In genomic region chr4:2068198-2068470, GRCh38 we compare ENCODE assay signal across 19 cellular contexts. TPM values are rescaled to one million over a fixed set of nuclear protein-coding genes. Genes with fewer than 3 reads are reported as not detected.
DNase-seq lines count a peak whose midpoint lies in the region; TF ChIP-seq lines count a peak whose summit lies in the region.
"Had no signal": no experiment of that assay in that cellular context is flagged by ENCODE, and none has a peak within 500 bp of the region (broad histone marks: within the 10 kb centered on the region; RNA-seq: fewer than 3 reads in every experiment).

No MANE protein-coding gene starts in this region.

- H2BK15ac ChIP-seq in H9 (ENCODE audit: low read depth, low read length), result no peak overlapping the region

- H2AK5ac ChIP-seq in H9 (ENCODE audit: insufficient read length, low read length), result no peak overlapping the region

- peaks cover 2% of the 10 kb centered on the region for H4K20me1 ChIP-seq in H9 (ENCODE audit: control insufficient read depth, insufficient read depth, insufficient read length)
- H4K20me1 ChIP-seq in neural progenitor cell (ENCODE audit: low read depth), result peaks cover 4% of the 10 kb centered on the region

- no peak overlapping the region for H3K56ac ChIP-seq in H9 (ENCODE audit: insufficient read length, low read depth, low read length)

- peak overlapping the region; percentile 4 for H4K5ac ChIP-seq in H9 (ENCODE audit: insufficient read length, low read depth, low read length)

- no peak overlapping the region for H3K14ac ChIP-seq in H9 (ENCODE audit: insufficient read depth, low read length)

- no peaks in the 10 kb centered on the region for H3K23me2 ChIP-seq in H9 (ENCODE audit: insufficient read length, low read depth, low read length, poor library complexity, severe bottlenecking)

- H2AFZ ChIP-seq in H9 (ENCODE audit: low read length) (no peak overlapping the region), neural progenitor cell (replicated peaks) (no peak overlapping the region)

- peaks cover 0 to 4% (median 0%) of the 10 kb centered on the region in 3 experiments; a peak in 1 of 7 replicates for H3K36me3 Mint-ChIP-seq in H9 (ENCODE audit: insufficient read depth in 1 of 3, low read depth in 3 of 3)
- no peaks in the 10 kb centered on the region for H3K36me3 Mint-ChIP-seq in chondrocyte (ENCODE audit: low read depth)
- H3K36me3 Mint-ChIP-seq in neural progenitor cell, result peaks cover 7% of the 10 kb centered on the region
- H3K36me3 Mint-ChIP-seq: CD4-positive, CD25-positive, alpha-beta regulatory T cell had no signal

- no peak overlapping the region for H3K4me3 ChIP-seq in neural progenitor cell
- no peak overlapping the region for H3K4me3 ChIP-seq in ascending aorta
- H3K4me3 ChIP-seq: MG63, Peyer's patch had no signal

- no peaks in the 10 kb centered on the region for H3K9me3 ChIP-seq in H9 (ENCODE audit: control insufficient read depth, low read depth, low read length)
- no peaks in the 10 kb centered on the region for H3K9me3 ChIP-seq in neural progenitor cell (ENCODE audit: low read depth)
- no peaks in the 10 kb centered on the region for H3K9me3 ChIP-seq in ascending aorta
- H3K9me3 ChIP-seq: Caco-2, MG63, Peyer's patch had no signal

- no peak overlapping the region for H4K8ac ChIP-seq in H9 (replicated peaks; ENCODE audit: insufficient read length, low read depth, low read length)

- H2BK120ac ChIP-seq in H9 (ENCODE audit: low read depth, low read length, poor library complexity, severe bottlenecking), result no peak overlapping the region

- H3K4me1 Mint-ChIP-seq in H9, result peaks cover 12 to 30% of the 10 kb centered on the region in 2 experiments
- H3K4me1 Mint-ChIP-seq in chondrocyte (ENCODE audit: low read depth), result no peaks in the 10 kb centered on the region
- peaks cover 34% of the 10 kb centered on the region for H3K4me1 Mint-ChIP-seq in neural progenitor cell
- H3K4me1 Mint-ChIP-seq: CD4-positive, CD25-positive, alpha-beta regulatory T cell had no signal

- H3K18ac ChIP-seq in H9 (ENCODE audit: insufficient read length, low read depth, low read length), result no peak overlapping the region

- H3K27me3 Mint-ChIP-seq in H9 (ENCODE audit: low read depth) (no peaks in the 10 kb centered on the region; the same call in 1 of the 2 replicates), chondrocyte (ENCODE audit: low read depth) (no peaks in the 10 kb centered on the region), neural progenitor cell (ENCODE audit: insufficient read depth, low read depth) (peaks cover 7% of the 10 kb centered on the region)
- H3K27me3 Mint-ChIP-seq: CD4-positive, CD25-positive, alpha-beta regulatory T cell had no signal

- H3K4me2 ChIP-seq in H9 (ENCODE audit: insufficient read depth, insufficient read length, low read length) (no peak overlapping the region), neural progenitor cell (no peak overlapping the region)

- H3K27ac Mint-ChIP-seq in H9, result peak overlapping the region in 1 of 3 experiments; percentile 5; a peak in 2 of 7 replicates
- H3K27ac Mint-ChIP-seq in chondrocyte (ENCODE audit: unreplicated experiment), result no peak overlapping the region
- peak overlapping the region; percentile 3 for H3K27ac Mint-ChIP-seq in neural progenitor cell

- no peak overlapping the region for H3T11ph ChIP-seq in H9 (ENCODE audit: low read length)

- H3K9ac ChIP-seq in H9 (ENCODE audit: extremely low read depth, insufficient read length, low read length) (no peak overlapping the region), neural progenitor cell (no peak overlapping the region)

- no peak overlapping the region for H2BK5ac ChIP-seq in H9 (ENCODE audit: insufficient read length, low read length)

- no peaks in the 10 kb centered on the region for H3K79me2 ChIP-seq in H9 (ENCODE audit: insufficient read depth, low read length)
- H3K79me2 ChIP-seq in neural progenitor cell (ENCODE audit: low read depth), result no peaks in the 10 kb centered on the region

- no peaks in the 10 kb centered on the region for H3K27me3 ChIP-seq in H9 (ENCODE audit: insufficient read depth, low read length)
- H3K27me3 ChIP-seq in neural progenitor cell, result no peaks in the 10 kb centered on the region
- no peaks in the 10 kb centered on the region for H3K27me3 ChIP-seq in ascending aorta
- H3K27me3 ChIP-seq: MG63, Peyer's patch had no signal

- H3K4me1 ChIP-seq in H9 (ENCODE audit: insufficient read depth, low read length) (no peaks in the 10 kb centered on the region; the same call in 1 of the 2 replicates), neural progenitor cell (peaks cover 12% of the 10 kb centered on the region), ascending aorta (no peaks in the 10 kb centered on the region)
- H3K4me1 ChIP-seq: Peyer's patch had no signal

- H3K79me1 ChIP-seq in H9 (ENCODE audit: insufficient read depth, low read depth, low read length, poor library complexity, severe bottlenecking), result no peaks in the 10 kb centered on the region

- intact Hi-C loops in ascending aorta (cut with DNase I), result no loop called here

- H4K91ac ChIP-seq in H9 (ENCODE audit: insufficient read length, low read depth, low read length), result no peak overlapping the region

- H3K27ac ChIP-seq in H9 (ENCODE audit: insufficient read length, low read depth, low read length) (no peak overlapping the region), neural progenitor cell (no peak overlapping the region), ascending aorta (no peak overlapping the region)
- H3K27ac ChIP-seq: Peyer's patch had no signal

- H3K9me3 Mint-ChIP-seq in H9 (no peaks in the 10 kb centered on the region; a peak in 2 of 5 replicates), chondrocyte (ENCODE audit: low read depth) (no peaks in the 10 kb centered on the region), neural progenitor cell (no peaks in the 10 kb centered on the region)
- H3K9me3 Mint-ChIP-seq: CD4-positive, CD25-positive, alpha-beta regulatory T cell had no signal

- H3F3A ChIP-seq in neural progenitor cell (ENCODE audit: low read depth), result no peaks in the 10 kb centered on the region

- whole genome bisulfite sequencing in H9 (ENCODE audit: extremely low coverage, insufficient read length, low lambda C conversion rate), result no CpG with 5 or more reads among the region's 13 CpGs

- H2BK20ac ChIP-seq in H9 (ENCODE audit: low read depth, low read length, poor library complexity, severe bottlenecking), result no peak overlapping the region

- no peak overlapping the region for H3K23ac ChIP-seq in H9 (ENCODE audit: insufficient read length, low read depth, low read length)

- H3K36me3 ChIP-seq in neural progenitor cell (no peaks in the 10 kb centered on the region), ascending aorta (no peaks in the 10 kb centered on the region)
- H3K36me3 ChIP-seq: MG63, Peyer's patch had no signal

- no peak overlapping the region for H2BK12ac ChIP-seq in H9 (ENCODE audit: insufficient read length, low read depth, low read length)

- DNase-seq in D341Med (ENCODE audit: low spot score), result peak; percentile 9
- no peak for DNase-seq in H9
- peak; percentile 42 for DNase-seq in chondrocyte (ENCODE audit: low spot score)
- DNase-seq in neural progenitor cell (ENCODE audit: low spot score), result no peak
- DNase-seq in ascending aorta (ENCODE audit: low spot score in 2 of 2), result no peak
- DNase-seq in NOMO-1 treated with DMSO at 0.1 percent for 48 hours (lab: John Stamatoyannopoulos, UW; ENCODE audit: unreplicated experiment), result no peak
- DNase-seq in GM19238 (ENCODE audit: insufficient read length, low spot score), result no peak
- DNase-seq: ACHN; Caco-2; CD4-positive, CD25-positive, alpha-beta regulatory T cell; DMS53; HCEC 1CT; MG63; NCI-H1092 treated with DMSO at 0.1 percent for 48 hours; NCI-H2081 treated with DMSO at 0.1 percent for 48 hours; NCI-H510A treated with DMSO at 0.1 percent for 48 hours; NCI-H82; Peyer's patch; SHP77 had no signal

- TF ChIP-seq CTCF in H9 (conservative IDR thresholded peaks at IDR 0.05) (no peak), chondrocyte (IDR thresholded peaks at IDR 0.05) (no peak), neural progenitor cell (IDR thresholded peaks at IDR 0.05) (no peak), ascending aorta (IDR thresholded peaks at IDR 0.05) (no peak)

- no peak overlapping the region for H3K4ac ChIP-seq in H9 (ENCODE audit: low read depth, low read length)

- H3K4me3 Mint-ChIP-seq in H9 (no peak overlapping the region), chondrocyte (ENCODE audit: unreplicated experiment) (no peak overlapping the region), neural progenitor cell (no peak overlapping the region)
- H3K4me3 Mint-ChIP-seq: CD4-positive, CD25-positive, alpha-beta regulatory T cell had no signal

RNA-seq across cellular contexts. Expression of gene NAT8L, which starts 9.0 kb away (rescaled TPM):
- total RNA-seq in H9 (2021) (13.9 and 14.7 TPM in 2 replicates), chondrocyte (0.53 to 1.6 TPM (median 1.6 TPM) in 3 replicates), neural progenitor cell (ENCODE audit: low replicate concordance) (0.62 and 3.4 TPM in 2 replicates), ascending aorta (not detected)

RNA-seq across cellular contexts. Expression of gene NELFA, which starts 59.4 kb away (rescaled TPM):
- total RNA-seq in H9 (2021) (54.0 and 55.0 TPM in 2 replicates), chondrocyte (23.5 to 25.6 TPM (median 24.0 TPM) in 3 replicates), neural progenitor cell (ENCODE audit: low replicate concordance) (18.0 and 50.3 TPM in 2 replicates), ascending aorta (11.9 TPM)

Comparison
In these comparisons a context has a peak if more than half of its experiments do, and no peak if none do; other contexts are left out.
1. DNase-seq: peak in D341Med (single experiment) and chondrocyte (single experiment); none in H9 (single experiment), neural progenitor cell (single experiment), ascending aorta (0 of 2), NOMO-1 treated with DMSO at 0.1 percent for 48 hours (single experiment) and GM19238 (single experiment).